Comparison of ENCODE assay signal across 11 cellular contexts in the genomic region with DNA sequence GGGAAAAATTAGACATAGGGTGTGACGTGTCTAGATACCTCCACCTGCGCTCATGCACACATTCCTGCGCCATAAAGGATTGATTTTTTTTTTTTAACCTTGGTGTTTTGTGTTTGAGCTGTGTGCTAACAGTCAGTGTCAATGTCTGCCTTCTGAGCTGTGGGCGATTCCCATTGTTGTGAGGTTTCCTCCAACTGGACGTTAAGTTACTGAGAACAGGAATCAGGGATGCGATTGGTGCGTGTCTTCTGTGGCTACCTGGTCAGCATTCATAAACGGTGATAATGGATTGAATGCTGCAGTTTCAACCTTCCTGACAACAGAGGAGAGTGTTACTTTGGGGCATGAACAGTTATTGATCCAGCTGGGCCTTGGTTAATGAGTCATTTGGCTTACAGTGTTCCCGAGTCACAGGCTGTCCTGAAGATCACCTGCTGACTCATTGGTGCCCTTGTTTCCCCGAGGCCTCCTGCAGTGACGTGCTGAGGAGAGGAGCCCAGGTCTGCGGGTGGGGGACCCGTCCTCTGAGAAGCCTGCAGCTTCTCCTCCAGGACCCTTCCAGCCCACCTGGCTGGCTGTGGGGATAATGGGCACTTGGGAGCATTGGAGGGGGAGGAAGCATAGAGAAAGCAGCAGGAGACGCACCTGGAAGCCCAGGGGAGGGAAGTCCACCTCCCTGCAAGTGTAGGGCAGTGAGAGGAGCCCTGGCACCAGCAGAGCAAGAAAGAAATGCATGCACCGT. TPM values are rescaled to one million over a fixed set of nuclear protein-coding genes. Genes with fewer than 3 reads are reported as not detected.
A peak's percentile ranks its signal among the peaks of the same experiment; 100 is the strongest.
DNase-seq lines count a peak whose midpoint lies in the region; ATAC-seq, FAIRE-seq and TF ChIP-seq lines count a peak whose summit lies in the region.
"Had no signal": no experiment of that assay in that cellular context is flagged by ENCODE, and none has a peak within 500 bp of the region (broad histone marks: within the 10 kb centered on the region; RNA-seq: fewer than 3 reads in every experiment).

No MANE protein-coding gene starts in this region.

- POLR2A ChIA-PET in CD8-positive, alpha-beta memory T cell (lab: Charles Lee), result interaction anchor here (1.0 kb wide), 1 partner anchor 25 kb away, joined by 3 read pairs; the partner anchor contains the start of gene CABYR

- no peak overlapping the region for H3K9ac ChIP-seq in astrocyte (ENCODE audit: low read length)

- ATAC-seq in left lobe of liver (peak; percentile 81), GM19455 (IDR thresholded peaks at IDR 0.05; ENCODE audit: unreplicated experiment) (no peak)

- peak overlapping the region in 1 of 7 donors; percentile 9 for H3K4me3 Mint-ChIP-seq in CD8-positive, alpha-beta memory T cell
- H3K4me3 Mint-ChIP-seq in astrocyte (ENCODE audit: unreplicated experiment), result no peak overlapping the region
- H3K4me3 Mint-ChIP-seq: activated B cell treated with CpG ODN at 0.5 μM for 24 hours had no signal

- H3K27me3 Mint-ChIP-seq in CD8-positive, alpha-beta memory T cell, result no peaks in the 10 kb centered on the region
- no peaks in the 10 kb centered on the region for H3K27me3 Mint-ChIP-seq in astrocyte (ENCODE audit: low read depth, unreplicated experiment)
- H3K27me3 Mint-ChIP-seq: activated B cell treated with CpG ODN at 0.5 μM for 24 hours had no signal

- no peaks in the 10 kb centered on the region for H3K27me3 ChIP-seq in CD8-positive, alpha-beta memory T cell (ENCODE audit: insufficient read depth, low read length, poor library complexity, severe bottlenecking)
- no peaks in the 10 kb centered on the region for H3K27me3 ChIP-seq in astrocyte (ENCODE audit: insufficient read depth, low read length)
- no peaks in the 10 kb centered on the region for H3K27me3 ChIP-seq in dorsolateral prefrontal cortex
- H3K27me3 ChIP-seq: ascending aorta, heart right ventricle had no signal

- H3K4me1 Mint-ChIP-seq in CD8-positive, alpha-beta memory T cell, result peaks cover 35 to 49% (median 44%) of the 10 kb centered on the region in 3 donors
- peaks cover 7% of the 10 kb centered on the region for H3K4me1 Mint-ChIP-seq in astrocyte (ENCODE audit: low read depth, unreplicated experiment)

- intact Hi-C loops in dorsolateral prefrontal cortex (cut with DNase I), result loop anchor here in 1 of 2 donors (10.0 kb wide), 1 partner anchor 188 kb away; no protein-coding TSS in a partner anchor

- peak overlapping the region; percentile 42 for H3K4me2 ChIP-seq in astrocyte (ENCODE audit: low read length)

- FAIRE-seq in astrocyte (lab: Jason Lieb, UNC), result no peak

- no peak overlapping the region for H3K4me3 ChIP-seq in CD8-positive, alpha-beta memory T cell (ENCODE audit: low read length)
- H3K4me3 ChIP-seq in astrocyte (ENCODE audit: insufficient read depth, low read depth, low read length) (no peak overlapping the region), dorsolateral prefrontal cortex (no peak overlapping the region)
- H3K4me3 ChIP-seq: ascending aorta, heart right ventricle had no signal

- no peak overlapping the region for H3K27ac ChIP-seq in CD8-positive, alpha-beta memory T cell (ENCODE audit: low read depth, low read length)
- H3K27ac ChIP-seq in astrocyte (ENCODE audit: low read depth, low read length), result no peak overlapping the region
- H3K27ac ChIP-seq in dorsolateral prefrontal cortex, result no peak overlapping the region
- H3K27ac ChIP-seq: ascending aorta, heart right ventricle had no signal

- H3K36me3 ChIP-seq in CD8-positive, alpha-beta memory T cell (ENCODE audit: insufficient read depth, low read length), result peaks cover 38% of the 10 kb centered on the region
- peaks cover 2% of the 10 kb centered on the region for H3K36me3 ChIP-seq in astrocyte (ENCODE audit: insufficient read depth, low read length)
- H3K36me3 ChIP-seq: ascending aorta had no signal

- no peaks in the 10 kb centered on the region for H3K9me3 ChIP-seq in CD8-positive, alpha-beta memory T cell (ENCODE audit: low read length)
- no peaks in the 10 kb centered on the region for H3K9me3 ChIP-seq in astrocyte (ENCODE audit: insufficient read depth, low read depth, low read length)
- H3K9me3 ChIP-seq: ascending aorta, heart right ventricle had no signal

- no peaks in the 10 kb centered on the region for H3K9me3 Mint-ChIP-seq in CD8-positive, alpha-beta memory T cell
- H3K9me3 Mint-ChIP-seq in astrocyte (ENCODE audit: unreplicated experiment), result no peaks in the 10 kb centered on the region
- H3K9me3 Mint-ChIP-seq: activated B cell treated with CpG ODN at 0.5 μM for 24 hours had no signal

- DNase-seq in CD8-positive, alpha-beta memory T cell, result no peak
- DNase-seq in HS-5 (ENCODE audit: low read depth) (peak; percentile 47), astrocyte (ENCODE audit: low read depth) (peak; percentile 64), left lobe of liver (ENCODE audit: low spot score) (peak; percentile 90), NOMO-1 treated with DMSO at 0.1 percent for 48 hours (lab: John Stamatoyannopoulos, UW; ENCODE audit: unreplicated experiment) (no peak), dorsolateral prefrontal cortex (no peak)
- no peak for DNase-seq in NK-92 treated with Interleukin-12 subunit alpha and Interleukin-12 subunit beta, amount 100 ng/mL, for 24 hours (lab: John Stamatoyannopoulos, UW)
- DNase-seq: activated B cell treated with CpG ODN at 0.5 μM for 24 hours, heart right ventricle had no signal

- no peaks in the 10 kb centered on the region for H3K79me2 ChIP-seq in astrocyte (ENCODE audit: insufficient read depth, low read length)

- H3K27ac Mint-ChIP-seq in CD8-positive, alpha-beta memory T cell, result peak overlapping the region; percentile 49 to 88 (median 66)
- H3K27ac Mint-ChIP-seq in astrocyte (ENCODE audit: unreplicated experiment), result no peak overlapping the region
- H3K27ac Mint-ChIP-seq: activated B cell treated with CpG ODN at 0.5 μM for 24 hours had no signal

- no peak overlapping the region for H2AFZ ChIP-seq in astrocyte (ENCODE audit: low read depth, low read length)

- H4K20me1 ChIP-seq in astrocyte (ENCODE audit: insufficient read depth, low read length), result no peaks in the 10 kb centered on the region

- peaks cover 0 to 73% (median 19%) of the 10 kb centered on the region in 3 donors for H3K36me3 Mint-ChIP-seq in CD8-positive, alpha-beta memory T cell
- H3K36me3 Mint-ChIP-seq in astrocyte (ENCODE audit: low read depth, unreplicated experiment), result no peaks in the 10 kb centered on the region

- CTCF ChIA-PET in CD8-positive, alpha-beta memory T cell (lab: Charles Lee), result interaction anchor here (1.1 to 1.6 kb wide), 4 partner anchors 12 to 194 kb away, joined by 3 to 5 read pairs (median 4); no protein-coding TSS in a partner anchor

- no peak for TF ChIP-seq CTCF in astrocyte (IDR thresholded peaks at IDR 0.05; ENCODE audit: insufficient read depth, low read depth, low read length)
- TF ChIP-seq CTCF in dorsolateral prefrontal cortex (IDR thresholded peaks at IDR 0.05 in 54 of 56, conservative IDR thresholded peaks at IDR 0.05 in 2 of 56; ENCODE audit: low read depth in 1 of 56, partially characterized antibody in 56 of 56), result no peak

- H3K4me1 ChIP-seq in CD8-positive, alpha-beta memory T cell (ENCODE audit: insufficient read depth, low read length), result peaks cover 14% of the 10 kb centered on the region
- H3K4me1 ChIP-seq in astrocyte (ENCODE audit: insufficient read depth, low read length), result peaks cover 9% of the 10 kb centered on the region
- H3K4me1 ChIP-seq: ascending aorta had no signal

RNA-seq across cellular contexts. Expression of gene CABYR, which starts 25.8 kb away (rescaled TPM):
- 1 to 10 TPM; 1.2 to 1.7 TPM for total RNA-seq in CD8-positive, alpha-beta memory T cell
- 0.62 TPM for polyA plus RNA-seq in CD8-positive, alpha-beta memory T cell
- 7.0 and 7.8 TPM in 2 replicates for total RNA-seq in astrocyte
- total RNA-seq in left lobe of liver, result not detected
- 10 to 100 TPM in 115 of 120 experiments, 1 to 10 TPM in 5; 8.5 to 29.7 (median 17.0) TPM for total RNA-seq in dorsolateral prefrontal cortex
- total RNA-seq: ascending aorta had no signal

Comparison
In these comparisons a context has a peak if more than half of its experiments do, and no peak if none do; other contexts are left out.
1. DNase-seq: peak in HS-5 (single experiment), astrocyte (single experiment) and left lobe of liver (single experiment); none in CD8-positive, alpha-beta memory T cell (0 of 5), NOMO-1 treated with DMSO at 0.1 percent for 48 hours (single experiment), NK-92 treated with Interleukin-12 subunit alpha and Interleukin-12 subunit beta, amount 100 ng/mL, for 24 hours (single experiment) and dorsolateral prefrontal cortex (0 of 10).